In genomic region chr2:26812731-26813130, GRCh38 we compare ENCODE assay signal across 24 cellular contexts. TPM values are rescaled to one million over a fixed set of nuclear protein-coding genes. Genes with fewer than 3 reads are reported as not detected.
A peak's percentile ranks its signal among the peaks of the same experiment; 100 is the strongest.
DNase-seq lines count a peak whose midpoint lies in the region; ATAC-seq, FAIRE-seq and TF ChIP-seq lines count a peak whose summit lies in the region.
"Had no signal": no experiment of that assay in that cellular context is flagged by ENCODE, and none has a peak within 500 bp of the region (broad histone marks: within the 10 kb centered on the region; RNA-seq: fewer than 3 reads in every experiment).

No MANE protein-coding gene starts in this region.

- H3K36me3 Mint-ChIP-seq in osteocyte (ENCODE audit: unreplicated experiment), result no peaks in the 10 kb centered on the region
- H3K36me3 Mint-ChIP-seq: CD14-positive monocyte had no signal

- TF ChIP-seq CTCF in bronchial epithelial cell (IDR thresholded peaks at IDR 0.05; ENCODE audit: insufficient read depth, low read length, severe bottlenecking) (no peak), osteocyte (IDR thresholded peaks at IDR 0.05) (no peak)

- intact Hi-C loops in sciatic nerve (cut with DNase I), result no loop called here

- peak; percentile 41 for DNase-seq in activated CD8-positive, alpha-beta memory T cell treated with anti-CD3 and anti-CD28 coated beads for 24 hours
- no peak for DNase-seq in activated CD8-positive, alpha-beta memory T cell treated with anti-CD3 and anti-CD28 coated beads, Interleukin-2, amount 50 U/mL, for 4 hours
- DNase-seq in bronchial epithelial cell (ENCODE audit: low read depth) (no peak), osteocyte (ENCODE audit: extremely low spot score, unreplicated experiment) (peak; percentile 60), GOT3 (lab: John Stamatoyannopoulos, UW) (no peak), sciatic nerve (ENCODE audit: low spot score) (no peak)
- DNase-seq: 8988T; ACHN; AML-193; BE2C; CD4-positive, alpha-beta T cell; CD8-positive, alpha-beta memory T cell; DMS 273 treated with DMSO at 0.1 percent for 48 hours; DMS53; DMS79 treated with DMSO at 0.1 percent for 48 hours; GF-D8; HCEC 1CT had no signal

- no peak overlapping the region for H3K27ac Mint-ChIP-seq in osteocyte (ENCODE audit: unreplicated experiment)
- H3K27ac Mint-ChIP-seq: CD14-positive monocyte; CD4-positive, alpha-beta T cell had no signal

- no peak for ATAC-seq in sciatic nerve
- no peak for ATAC-seq in HG03565 (IDR thresholded peaks at IDR 0.05; ENCODE audit: unreplicated experiment)
- ATAC-seq: A549 had no signal

- peaks cover 2% of the 10 kb centered on the region for H3K27me3 ChIP-seq in bronchial epithelial cell (ENCODE audit: control insufficient read depth, insufficient read depth, low read length)
- H3K27me3 ChIP-seq: BE2C; BLaER1 treated with 17β-estradiol and CSF1 and Interleukin-3, amounts not matched to agents 10 nM and 100 nM had no signal

- no peaks in the 10 kb centered on the region for H3K9me3 Mint-ChIP-seq in osteocyte (ENCODE audit: unreplicated experiment)
- H3K9me3 Mint-ChIP-seq: CD4-positive, alpha-beta T cell had no signal

- FAIRE-seq in bronchial epithelial cell (lab: Jason Lieb, UNC), result peak; percentile 83
- FAIRE-seq: A549, D721Med, GM12891, H1 had no signal

- no peak overlapping the region for H3K4me3 ChIP-seq in bronchial epithelial cell (ENCODE audit: low read depth, low read length)
- H3K4me3 ChIP-seq: A549; BLaER1 treated with 17β-estradiol and CSF1 and Interleukin-3, amounts not matched to agents 10 nM and 100 nM had no signal

- H3K27me3 Mint-ChIP-seq in osteocyte (ENCODE audit: unreplicated experiment), result peaks cover 39% of the 10 kb centered on the region

- H3K36me3 ChIP-seq in bronchial epithelial cell (ENCODE audit: control insufficient read depth, insufficient read depth, low read length), result no peaks in the 10 kb centered on the region
- H3K36me3 ChIP-seq: BE2C; BLaER1 treated with 17β-estradiol and CSF1 and Interleukin-3, amounts not matched to agents 10 nM and 100 nM had no signal

- H3K4me1 Mint-ChIP-seq in osteocyte (ENCODE audit: unreplicated experiment), result peaks cover 5% of the 10 kb centered on the region

- no peak overlapping the region for H3K4me3 Mint-ChIP-seq in osteocyte (ENCODE audit: unreplicated experiment)
- H3K4me3 Mint-ChIP-seq: CD14-positive monocyte; CD4-positive, alpha-beta T cell; CD8-positive, alpha-beta memory T cell had no signal

RNA-seq across cellular contexts. Expression of gene CENPA, which starts 26.9 kb away (rescaled TPM):
- total RNA-seq in bronchial epithelial cell, result 0.26 TPM in 1 of 2 replicates, not detected in the other
- 4.6 and 5.1 TPM in 2 replicates for total RNA-seq in osteocyte
- 0.31 TPM for total RNA-seq in sciatic nerve

RNA-seq across cellular contexts. Expression of gene DPYSL5, which starts 35.2 kb away (rescaled TPM):
- total RNA-seq in bronchial epithelial cell, result not detected in 2 replicates
- 0.11 TPM in 1 of 2 replicates, not detected in the other for total RNA-seq in osteocyte
- not detected for total RNA-seq in sciatic nerve
- total RNA-seq: CD4-positive, alpha-beta T cell; CD8-positive, alpha-beta memory T cell had no signal

RNA-seq across cellular contexts. Expression of gene SLC35F6, which starts 48.6 kb away (rescaled TPM):
- total RNA-seq in bronchial epithelial cell, result 29.2 and 37.1 TPM in 2 replicates
- total RNA-seq in osteocyte, result 40.5 and 46.4 TPM in 2 replicates
- total RNA-seq in sciatic nerve, result 27.6 TPM

Comparison
In these comparisons a context has a peak if more than half of its experiments do, and no peak if none do; other contexts are left out.
1. DNase-seq: peak in activated CD8-positive, alpha-beta memory T cell treated with anti-CD3 and anti-CD28 coated beads for 24 hours (single experiment) and osteocyte (single experiment); none in activated CD8-positive, alpha-beta memory T cell treated with anti-CD3 and anti-CD28 coated beads, Interleukin-2, amount 50 U/mL, for 4 hours (single experiment), bronchial epithelial cell (single experiment), GOT3 (single experiment) and sciatic nerve (single experiment).